ENCODE assay signal across 11 cellular contexts in genomic region chr3:112908252-112908651, GRCh38.
DNase-seq lines count a peak whose midpoint lies in the region; ATAC-seq lines count a peak whose summit lies in the region.
"Had no signal": no experiment of that assay in that cellular context is flagged by ENCODE, and none has a peak within 500 bp of the region (broad histone marks: within the 10 kb centered on the region; RNA-seq: fewer than 3 reads in every experiment).

No MANE protein-coding gene starts in this region.

- no peaks in the 10 kb centered on the region for H3K36me3 ChIP-seq in effector memory CD4-positive, alpha-beta T cell (ENCODE audit: control insufficient read depth, insufficient read depth, low read length)
- H3K36me3 ChIP-seq: stomach had no signal

- DNase-seq in DMS53 treated with DMSO at 0.1 percent for 48 hours (lab: John Stamatoyannopoulos, UW; ENCODE audit: unreplicated experiment) (peak; percentile 15), GM19240 (ENCODE audit: insufficient read length, low spot score) (peak; percentile 2), cardiac septum (ENCODE audit: low spot score) (no peak), DMS 273 treated with DMSO at 0.1 percent for 48 hours (lab: John Stamatoyannopoulos, UW) (no peak)
- DNase-seq in activated CD4-positive, alpha-beta T cell treated with anti-CD3 and anti-CD28 coated beads, Interleukin-2, amount 50 U/mL, for 1 hour = no peak
- DNase-seq in effector memory CD4-positive, alpha-beta T cell = no peak
- DNase-seq: NCI-H345, stomach had no signal

- no peaks in the 10 kb centered on the region for H3K9me3 ChIP-seq in effector memory CD4-positive, alpha-beta T cell (ENCODE audit: control insufficient read depth, low read length)

- intact Hi-C loops in cardiac septum (cut with DNase I) = no loop called here

- no peaks in the 10 kb centered on the region for H3K27me3 ChIP-seq in effector memory CD4-positive, alpha-beta T cell (replicated peaks; ENCODE audit: control insufficient read depth, insufficient read depth, low read length, poor library complexity, severe bottlenecking)
- H3K27me3 ChIP-seq: stomach had no signal

- H3K27ac ChIP-seq in effector memory CD4-positive, alpha-beta T cell (ENCODE audit: insufficient read depth, low read length, poor library complexity, severe bottlenecking) = no peak overlapping the region
- H3K27ac ChIP-seq: stomach had no signal

- H3K4me3 ChIP-seq in effector memory CD4-positive, alpha-beta T cell (ENCODE audit: insufficient read depth, low read depth, low read length, poor library complexity, severe bottlenecking) = no peak overlapping the region
- H3K4me3 ChIP-seq: smooth muscle cell, stomach had no signal

- no peaks in the 10 kb centered on the region for H3K4me1 ChIP-seq in effector memory CD4-positive, alpha-beta T cell (ENCODE audit: control insufficient read depth, insufficient read depth, low read length, poor library complexity, severe bottlenecking)

- peak; percentile 98 for ATAC-seq in HG02798 (IDR thresholded peaks at IDR 0.05; ENCODE audit: poor library complexity, unreplicated experiment)
- ATAC-seq in HG03571 (IDR thresholded peaks at IDR 0.05; ENCODE audit: unreplicated experiment) = peak; percentile 90

Comparison
In these comparisons a context has a peak if more than half of its experiments do, and no peak if none do; other contexts are left out.
1. DNase-seq: peak in DMS53 treated with DMSO at 0.1 percent for 48 hours (single experiment) and GM19240 (single experiment); none in activated CD4-positive, alpha-beta T cell treated with anti-CD3 and anti-CD28 coated beads, Interleukin-2, amount 50 U/mL, for 1 hour (single experiment), cardiac septum (single experiment), DMS 273 treated with DMSO at 0.1 percent for 48 hours (single experiment) and effector memory CD4-positive, alpha-beta T cell (0 of 3).